ENCODE assay signal across 8 cellular contexts in genomic region chr1:20660363-20661234, GRCh38. TPM values are rescaled to one million over a fixed set of nuclear protein-coding genes. Genes with fewer than 3 reads are reported as not detected.
DNase-seq lines count a peak whose midpoint lies in the region; ATAC-seq, FAIRE-seq and TF ChIP-seq lines count a peak whose summit lies in the region.

No MANE protein-coding gene starts in this region.

- H3K4me1 ChIP-seq in iPS DF 6.9 (ENCODE audit: control insufficient read depth, insufficient read depth, low read length) = no peaks in the 10 kb centered on the region

- H3K4me3 ChIP-seq in GM06990 (replicated peaks; ENCODE audit: low read depth, low read length) (peak overlapping the region; percentile 99), iPS DF 6.9 (ENCODE audit: low read length) (peak overlapping the region; percentile 98)

- no peak overlapping the region for H3K27ac ChIP-seq in iPS DF 6.9 (ENCODE audit: low read length)

- no CpG with 5 or more reads among the region's 28 CpGs for WGBS in iPS DF 6.9 (ENCODE audit: insufficient coverage, insufficient read length)

- no peak for DNase-seq in GM06990 (ENCODE audit: extremely low read depth, insufficient read length)
- no peak for DNase-seq in activated T-helper 2 cell treated with anti-CD3 and anti-CD28 coated beads, Interferon-gamma antibody, Interleukin-2, Interleukin-4, amounts not matched to agents 10 μg/mL and 5 μg/mL and 100 μg/mL, durations not matched to agents 14 hours and 24 hours and 36 hours (ENCODE audit: low spot score)
- DNase-seq in iPS DF 6.9 (ENCODE audit: low read depth, low spot score) = no peak
- peak; percentile 4 for DNase-seq in stimulated activated CD8-positive, alpha-beta memory T cell treated with anti-CD3 and anti-CD28 coated beads, Interleukin-7, amount 100 ng/mL, for 24 hours (ENCODE audit: low read depth)
- DNase-seq in NCI-H345 (lab: John Stamatoyannopoulos, UW) = no peak
- DNase-seq in frontal cortex (ENCODE audit: low spot score in 2 of 2) = no peak

- H3K9me3 ChIP-seq in iPS DF 6.9 (ENCODE audit: control insufficient read depth, insufficient read depth, low read length) = no peaks in the 10 kb centered on the region

- TF ChIP-seq CTCF in GM06990 (IDR thresholded peaks at IDR 0.05; ENCODE audit: insufficient read depth, low read length, poor library complexity, severe bottlenecking) = no peak

- peak overlapping the region; percentile 96 for H3K27ac Mint-ChIP-seq in activated T-helper 2 cell treated with anti-CD3 and anti-CD28 coated beads, Interferon-gamma antibody, Interleukin-2, Interleukin-4, amounts not matched to agents 10 μg/mL and 5 μg/mL and 100 μg/mL, durations not matched to agents 14 hours and 24 hours and 36 hours

- H3K4me3 Mint-ChIP-seq in activated T-helper 2 cell treated with anti-CD3 and anti-CD28 coated beads, Interferon-gamma antibody, Interleukin-2, Interleukin-4, amounts not matched to agents 10 μg/mL and 5 μg/mL and 100 μg/mL, durations not matched to agents 14 hours and 24 hours and 36 hours (ENCODE audit: low read depth) = peak overlapping the region; percentile 94

- FAIRE-seq in frontal cortex (lab: Jason Lieb, UNC) = no peak

- no peaks in the 10 kb centered on the region for H3K9me3 Mint-ChIP-seq in activated T-helper 2 cell treated with anti-CD3 and anti-CD28 coated beads, Interferon-gamma antibody, Interleukin-2, Interleukin-4, amounts not matched to agents 10 μg/mL and 5 μg/mL and 100 μg/mL, durations not matched to agents 14 hours and 24 hours and 36 hours

- H3K27me3 Mint-ChIP-seq in activated T-helper 2 cell treated with anti-CD3 and anti-CD28 coated beads, Interferon-gamma antibody, Interleukin-2, Interleukin-4, amounts not matched to agents 10 μg/mL and 5 μg/mL and 100 μg/mL, durations not matched to agents 14 hours and 24 hours and 36 hours (ENCODE audit: low read depth) = no peaks in the 10 kb centered on the region

- intact Hi-C loops in activated T-helper 2 cell treated with anti-CD3 and anti-CD28 coated beads, Interferon-gamma antibody, Interleukin-2, Interleukin-4, amounts not matched to agents 10 μg/mL and 5 μg/mL and 100 μg/mL, durations not matched to agents 14 hours and 24 hours and 36 hours (cut with micrococcal nuclease) = no loop called here

- ATAC-seq in HG03097 (IDR thresholded peaks at IDR 0.05; ENCODE audit: low FRiP score, unreplicated experiment) = peak; percentile 15
- no peak for ATAC-seq in HG02759 (IDR thresholded peaks at IDR 0.05; ENCODE audit: unreplicated experiment)

- H3K27me3 ChIP-seq in GM06990 (replicated peaks; ENCODE audit: control insufficient read depth, insufficient read depth, low read length) (no peaks in the 10 kb centered on the region), iPS DF 6.9 (ENCODE audit: control insufficient read depth, insufficient read depth, low read length) (no peaks in the 10 kb centered on the region)

- peaks cover 48% of the 10 kb centered on the region for H3K36me3 Mint-ChIP-seq in activated T-helper 2 cell treated with anti-CD3 and anti-CD28 coated beads, Interferon-gamma antibody, Interleukin-2, Interleukin-4, amounts not matched to agents 10 μg/mL and 5 μg/mL and 100 μg/mL, durations not matched to agents 14 hours and 24 hours and 36 hours (ENCODE audit: low read depth)

- H3K36me3 ChIP-seq in GM06990 (ENCODE audit: control insufficient read depth, insufficient read depth, low read length) = peaks cover 15% of the 10 kb centered on the region
- H3K36me3 ChIP-seq in iPS DF 6.9 (ENCODE audit: control insufficient read depth, insufficient read depth, low read length) = peaks cover 8% of the 10 kb centered on the region; the same call in 1 of the 2 replicates

- H3K4me1 Mint-ChIP-seq in activated T-helper 2 cell treated with anti-CD3 and anti-CD28 coated beads, Interferon-gamma antibody, Interleukin-2, Interleukin-4, amounts not matched to agents 10 μg/mL and 5 μg/mL and 100 μg/mL, durations not matched to agents 14 hours and 24 hours and 36 hours (ENCODE audit: low read depth) = peaks cover 30% of the 10 kb centered on the region

RNA-seq across cellular contexts. Expression of gene DDOST, which starts 0.6 kb away (rescaled TPM):
- 184 and 186 TPM in 2 replicates for total RNA-seq in activated T-helper 2 cell treated with anti-CD3 and anti-CD28 coated beads, Interferon-gamma antibody, Interleukin-2, Interleukin-4, amounts not matched to agents 10 μg/mL and 5 μg/mL and 100 μg/mL, durations not matched to agents 14 hours and 24 hours and 36 hours
- 110 TPM for total RNA-seq in frontal cortex

RNA-seq across cellular contexts. Expression of gene PINK1, which starts 27.3 kb away (rescaled TPM):
- total RNA-seq in activated T-helper 2 cell treated with anti-CD3 and anti-CD28 coated beads, Interferon-gamma antibody, Interleukin-2, Interleukin-4, amounts not matched to agents 10 μg/mL and 5 μg/mL and 100 μg/mL, durations not matched to agents 14 hours and 24 hours and 36 hours = 3.8 and 4.7 TPM in 2 replicates
- total RNA-seq in frontal cortex = 119 TPM

RNA-seq across cellular contexts. Expression of gene KIF17, which starts 57.2 kb away (rescaled TPM):
- 0.09 TPM in 1 of 2 replicates, not detected in the other for total RNA-seq in activated T-helper 2 cell treated with anti-CD3 and anti-CD28 coated beads, Interferon-gamma antibody, Interleukin-2, Interleukin-4, amounts not matched to agents 10 μg/mL and 5 μg/mL and 100 μg/mL, durations not matched to agents 14 hours and 24 hours and 36 hours
- 10.2 TPM for total RNA-seq in frontal cortex

Comparison
In these comparisons a context has a peak if more than half of its experiments do, and no peak if none do; other contexts are left out.
1. RNA of gene PINK1, which starts 27.3 kb away (total RNA-seq): 119 TPM in frontal cortex (single experiment); 3.8 to 4.7 TPM in activated T-helper 2 cell treated with anti-CD3 and anti-CD28 coated beads, Interferon-gamma antibody, Interleukin-2, Interleukin-4, amounts not matched to agents 10 μg/mL and 5 μg/mL and 100 μg/mL, durations not matched to agents 14 hours and 24 hours and 36 hours; every median in the first group is over 10 times any median in the second.
2. RNA of gene KIF17, which starts 57.2 kb away (total RNA-seq): 10.2 TPM in frontal cortex (single experiment); 0.09 TPM in activated T-helper 2 cell treated with anti-CD3 and anti-CD28 coated beads, Interferon-gamma antibody, Interleukin-2, Interleukin-4, amounts not matched to agents 10 μg/mL and 5 μg/mL and 100 μg/mL, durations not matched to agents 14 hours and 24 hours and 36 hours; every median in the first group is over 10 times any median in the second.